In the genomic region with DNA sequence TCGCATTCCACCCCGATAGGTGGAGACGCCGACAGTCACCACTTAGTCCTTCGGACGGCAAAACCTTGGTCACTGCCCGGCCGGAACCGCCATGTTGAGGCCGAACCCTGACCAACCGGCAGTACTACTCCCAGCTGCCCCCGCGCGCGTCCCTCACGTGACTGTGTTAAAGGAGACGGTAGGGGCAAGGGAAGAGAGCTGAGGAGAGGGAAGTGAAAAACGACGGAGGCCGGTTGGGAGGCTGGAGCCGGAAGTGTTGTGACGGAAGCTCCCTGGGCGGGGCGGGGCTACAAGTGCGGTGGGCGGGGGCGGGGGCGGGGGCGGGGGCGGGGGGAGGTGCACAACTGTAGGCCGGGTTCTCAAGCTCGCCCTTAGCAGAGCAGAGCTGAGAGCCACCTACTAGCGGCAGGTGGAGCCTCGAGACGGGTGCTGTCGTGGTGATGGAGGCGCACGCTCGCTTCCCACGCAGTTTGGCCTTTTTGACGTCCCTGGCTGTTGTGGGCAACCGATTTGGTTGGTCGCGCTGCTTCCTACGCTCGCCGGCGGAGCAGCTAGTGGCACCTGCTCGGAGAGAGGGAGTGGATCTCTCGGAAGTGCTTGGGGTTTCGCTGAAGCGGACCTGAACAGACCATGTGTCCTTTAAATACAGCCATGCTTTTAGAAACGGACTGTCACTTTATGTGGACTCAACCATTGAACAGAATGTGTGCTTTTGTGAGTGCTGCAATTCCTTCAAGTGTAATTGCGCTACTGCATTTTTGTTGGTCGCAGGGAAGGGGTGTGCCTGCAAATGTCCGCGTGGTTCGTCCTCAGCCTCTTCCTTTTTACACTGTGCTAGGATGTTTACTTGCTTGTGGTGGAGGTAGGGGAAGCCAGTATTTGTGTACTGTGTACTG, we compare ENCODE assay signal across 1 cellular context.
TF ChIP-seq lines count a peak whose summit lies in the region.

A gene with protein sequence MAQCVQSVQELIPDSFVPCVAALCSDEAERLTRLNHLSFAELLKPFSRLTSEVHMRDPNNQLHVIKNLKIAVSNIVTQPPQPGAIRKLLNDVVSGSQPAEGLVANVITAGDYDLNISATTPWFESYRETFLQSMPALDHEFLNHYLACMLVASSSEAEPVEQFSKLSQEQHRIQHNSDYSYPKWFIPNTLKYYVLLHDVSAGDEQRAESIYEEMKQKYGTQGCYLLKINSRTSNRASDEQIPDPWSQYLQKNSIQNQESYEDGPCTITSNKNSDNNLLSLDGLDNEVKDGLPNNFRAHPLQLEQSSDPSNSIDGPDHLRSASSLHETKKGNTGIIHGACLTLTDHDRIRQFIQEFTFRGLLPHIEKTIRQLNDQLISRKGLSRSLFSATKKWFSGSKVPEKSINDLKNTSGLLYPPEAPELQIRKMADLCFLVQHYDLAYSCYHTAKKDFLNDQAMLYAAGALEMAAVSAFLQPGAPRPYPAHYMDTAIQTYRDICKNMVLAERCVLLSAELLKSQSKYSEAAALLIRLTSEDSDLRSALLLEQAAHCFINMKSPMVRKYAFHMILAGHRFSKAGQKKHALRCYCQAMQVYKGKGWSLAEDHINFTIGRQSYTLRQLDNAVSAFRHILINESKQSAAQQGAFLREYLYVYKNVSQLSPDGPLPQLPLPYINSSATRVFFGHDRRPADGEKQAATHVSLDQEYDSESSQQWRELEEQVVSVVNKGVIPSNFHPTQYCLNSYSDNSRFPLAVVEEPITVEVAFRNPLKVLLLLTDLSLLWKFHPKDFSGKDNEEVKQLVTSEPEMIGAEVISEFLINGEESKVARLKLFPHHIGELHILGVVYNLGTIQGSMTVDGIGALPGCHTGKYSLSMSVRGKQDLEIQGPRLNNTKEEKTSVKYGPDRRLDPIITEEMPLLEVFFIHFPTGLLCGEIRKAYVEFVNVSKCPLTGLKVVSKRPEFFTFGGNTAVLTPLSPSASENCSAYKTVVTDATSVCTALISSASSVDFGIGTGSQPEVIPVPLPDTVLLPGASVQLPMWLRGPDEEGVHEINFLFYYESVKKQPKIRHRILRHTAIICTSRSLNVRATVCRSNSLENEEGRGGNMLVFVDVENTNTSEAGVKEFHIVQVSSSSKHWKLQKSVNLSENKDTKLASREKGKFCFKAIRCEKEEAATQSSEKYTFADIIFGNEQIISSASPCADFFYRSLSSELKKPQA (N-terminal part only) (minus strand): TSS at position 130 of the 896 bp plus-strand sequence. CDS start 364 bp downstream, outside the sequence.

TF ChIP-seq in K562, 482 proteins besides CTCF, POLR2A, EP300 and RAD21 (continued from another document and continues in another):
- TF ChIP-seq PCBP2 (IDR thresholded peaks at IDR 0.05; ENCODE audit: low read depth, low read length, poor library complexity, severe bottlenecking), result no peak
- peak; percentile 88 for TF ChIP-seq SUPT5H (IDR thresholded peaks at IDR 0.05)
- TF ChIP-seq, protein P1, sequence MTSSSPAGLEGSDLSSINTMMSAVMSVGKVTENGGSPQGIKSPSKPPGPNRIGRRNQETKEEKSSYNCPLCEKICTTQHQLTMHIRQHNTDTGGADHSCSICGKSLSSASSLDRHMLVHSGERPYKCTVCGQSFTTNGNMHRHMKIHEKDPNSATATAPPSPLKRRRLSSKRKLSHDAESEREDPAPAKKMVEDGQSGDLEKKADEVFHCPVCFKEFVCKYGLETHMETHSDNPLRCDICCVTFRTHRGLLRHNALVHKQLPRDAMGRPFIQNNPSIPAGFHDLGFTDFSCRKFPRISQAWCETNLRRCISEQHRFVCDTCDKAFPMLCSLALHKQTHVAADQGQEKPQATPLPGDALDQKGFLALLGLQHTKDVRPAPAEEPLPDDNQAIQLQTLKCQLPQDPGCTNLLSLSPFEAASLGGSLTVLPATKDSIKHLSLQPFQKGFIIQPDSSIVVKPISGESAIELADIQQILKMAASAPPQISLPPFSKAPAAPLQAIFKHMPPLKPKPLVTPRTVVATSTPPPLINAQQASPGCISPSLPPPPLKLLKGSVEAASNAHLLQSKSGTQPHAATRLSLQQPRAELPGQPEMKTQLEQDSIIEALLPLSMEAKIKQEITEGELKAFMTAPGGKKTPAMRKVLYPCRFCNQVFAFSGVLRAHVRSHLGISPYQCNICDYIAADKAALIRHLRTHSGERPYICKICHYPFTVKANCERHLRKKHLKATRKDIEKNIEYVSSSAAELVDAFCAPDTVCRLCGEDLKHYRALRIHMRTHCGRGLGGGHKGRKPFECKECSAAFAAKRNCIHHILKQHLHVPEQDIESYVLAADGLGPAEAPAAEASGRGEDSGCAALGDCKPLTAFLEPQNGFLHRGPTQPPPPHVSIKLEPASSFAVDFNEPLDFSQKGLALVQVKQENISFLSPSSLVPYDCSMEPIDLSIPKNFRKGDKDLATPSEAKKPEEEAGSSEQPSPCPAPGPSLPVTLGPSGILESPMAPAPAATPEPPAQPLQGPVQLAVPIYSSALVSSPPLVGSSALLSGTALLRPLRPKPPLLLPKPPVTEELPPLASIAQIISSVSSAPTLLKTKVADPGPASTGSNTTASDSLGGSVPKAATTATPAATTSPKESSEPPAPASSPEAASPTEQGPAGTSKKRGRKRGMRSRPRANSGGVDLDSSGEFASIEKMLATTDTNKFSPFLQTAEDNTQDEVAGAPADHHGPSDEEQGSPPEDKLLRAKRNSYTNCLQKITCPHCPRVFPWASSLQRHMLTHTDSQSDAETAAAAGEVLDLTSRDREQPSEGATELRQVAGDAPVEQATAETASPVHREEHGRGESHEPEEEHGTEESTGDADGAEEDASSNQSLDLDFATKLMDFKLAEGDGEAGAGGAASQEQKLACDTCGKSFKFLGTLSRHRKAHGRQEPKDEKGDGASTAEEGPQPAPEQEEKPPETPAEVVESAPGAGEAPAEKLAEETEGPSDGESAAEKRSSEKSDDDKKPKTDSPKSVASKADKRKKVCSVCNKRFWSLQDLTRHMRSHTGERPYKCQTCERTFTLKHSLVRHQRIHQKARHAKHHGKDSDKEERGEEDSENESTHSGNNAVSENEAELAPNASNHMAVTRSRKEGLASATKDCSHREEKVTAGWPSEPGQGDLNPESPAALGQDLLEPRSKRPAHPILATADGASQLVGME (CRISPR knock-in tag; IDR thresholded peaks at IDR 0.05), result peak; percentile 81
- 0 out of 2 replicates have a peak, but pooled peaks have one; percentile 48 for TF ChIP-seq ZNF695 (CRISPR knock-in tag; IDR thresholded peaks at IDR 0.05)
- TF ChIP-seq, protein P2, sequence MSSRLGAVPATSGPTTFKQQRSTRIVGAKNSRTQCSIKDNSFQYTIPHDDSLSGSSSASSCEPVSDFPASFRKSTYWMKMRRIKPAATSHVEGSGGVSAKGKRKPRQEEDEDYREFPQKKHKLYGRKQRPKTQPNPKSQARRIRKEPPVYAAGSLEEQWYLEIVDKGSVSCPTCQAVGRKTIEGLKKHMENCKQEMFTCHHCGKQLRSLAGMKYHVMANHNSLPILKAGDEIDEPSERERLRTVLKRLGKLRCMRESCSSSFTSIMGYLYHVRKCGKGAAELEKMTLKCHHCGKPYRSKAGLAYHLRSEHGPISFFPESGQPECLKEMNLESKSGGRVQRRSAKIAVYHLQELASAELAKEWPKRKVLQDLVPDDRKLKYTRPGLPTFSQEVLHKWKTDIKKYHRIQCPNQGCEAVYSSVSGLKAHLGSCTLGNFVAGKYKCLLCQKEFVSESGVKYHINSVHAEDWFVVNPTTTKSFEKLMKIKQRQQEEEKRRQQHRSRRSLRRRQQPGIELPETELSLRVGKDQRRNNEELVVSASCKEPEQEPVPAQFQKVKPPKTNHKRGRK (tag; IDR thresholded peaks at IDR 0.05), result no peak
- TF ChIP-seq, protein P3, sequence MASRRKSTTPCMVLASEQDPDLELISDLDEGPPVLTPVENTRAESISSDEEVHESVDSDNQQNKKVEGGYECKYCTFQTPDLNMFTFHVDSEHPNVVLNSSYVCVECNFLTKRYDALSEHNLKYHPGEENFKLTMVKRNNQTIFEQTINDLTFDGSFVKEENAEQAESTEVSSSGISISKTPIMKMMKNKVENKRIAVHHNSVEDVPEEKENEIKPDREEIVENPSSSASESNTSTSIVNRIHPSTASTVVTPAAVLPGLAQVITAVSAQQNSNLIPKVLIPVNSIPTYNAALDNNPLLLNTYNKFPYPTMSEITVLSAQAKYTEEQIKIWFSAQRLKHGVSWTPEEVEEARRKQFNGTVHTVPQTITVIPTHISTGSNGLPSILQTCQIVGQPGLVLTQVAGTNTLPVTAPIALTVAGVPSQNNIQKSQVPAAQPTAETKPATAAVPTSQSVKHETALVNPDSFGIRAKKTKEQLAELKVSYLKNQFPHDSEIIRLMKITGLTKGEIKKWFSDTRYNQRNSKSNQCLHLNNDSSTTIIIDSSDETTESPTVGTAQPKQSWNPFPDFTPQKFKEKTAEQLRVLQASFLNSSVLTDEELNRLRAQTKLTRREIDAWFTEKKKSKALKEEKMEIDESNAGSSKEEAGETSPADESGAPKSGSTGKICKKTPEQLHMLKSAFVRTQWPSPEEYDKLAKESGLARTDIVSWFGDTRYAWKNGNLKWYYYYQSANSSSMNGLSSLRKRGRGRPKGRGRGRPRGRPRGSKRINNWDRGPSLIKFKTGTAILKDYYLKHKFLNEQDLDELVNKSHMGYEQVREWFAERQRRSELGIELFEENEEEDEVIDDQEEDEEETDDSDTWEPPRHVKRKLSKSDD (conservative IDR thresholded peaks at IDR 0.05; ENCODE audit: low read length), result peak; percentile 31; the same call in 1 of the 2 replicates
- peak; percentile 88 for TF ChIP-seq KLF13 (tag; IDR thresholded peaks at IDR 0.05; ENCODE audit: borderline replicate concordance, low read depth)
- no peak for TF ChIP-seq NFE2L1 (tag; IDR thresholded peaks at IDR 0.05; ENCODE audit: borderline replicate concordance, low read depth)
- peak in 1 of 2 experiments; percentile 79; a peak in 2 of 4 replicates for TF ChIP-seq ARNT (IDR thresholded peaks at IDR 0.05)
- TF ChIP-seq, protein P4, sequence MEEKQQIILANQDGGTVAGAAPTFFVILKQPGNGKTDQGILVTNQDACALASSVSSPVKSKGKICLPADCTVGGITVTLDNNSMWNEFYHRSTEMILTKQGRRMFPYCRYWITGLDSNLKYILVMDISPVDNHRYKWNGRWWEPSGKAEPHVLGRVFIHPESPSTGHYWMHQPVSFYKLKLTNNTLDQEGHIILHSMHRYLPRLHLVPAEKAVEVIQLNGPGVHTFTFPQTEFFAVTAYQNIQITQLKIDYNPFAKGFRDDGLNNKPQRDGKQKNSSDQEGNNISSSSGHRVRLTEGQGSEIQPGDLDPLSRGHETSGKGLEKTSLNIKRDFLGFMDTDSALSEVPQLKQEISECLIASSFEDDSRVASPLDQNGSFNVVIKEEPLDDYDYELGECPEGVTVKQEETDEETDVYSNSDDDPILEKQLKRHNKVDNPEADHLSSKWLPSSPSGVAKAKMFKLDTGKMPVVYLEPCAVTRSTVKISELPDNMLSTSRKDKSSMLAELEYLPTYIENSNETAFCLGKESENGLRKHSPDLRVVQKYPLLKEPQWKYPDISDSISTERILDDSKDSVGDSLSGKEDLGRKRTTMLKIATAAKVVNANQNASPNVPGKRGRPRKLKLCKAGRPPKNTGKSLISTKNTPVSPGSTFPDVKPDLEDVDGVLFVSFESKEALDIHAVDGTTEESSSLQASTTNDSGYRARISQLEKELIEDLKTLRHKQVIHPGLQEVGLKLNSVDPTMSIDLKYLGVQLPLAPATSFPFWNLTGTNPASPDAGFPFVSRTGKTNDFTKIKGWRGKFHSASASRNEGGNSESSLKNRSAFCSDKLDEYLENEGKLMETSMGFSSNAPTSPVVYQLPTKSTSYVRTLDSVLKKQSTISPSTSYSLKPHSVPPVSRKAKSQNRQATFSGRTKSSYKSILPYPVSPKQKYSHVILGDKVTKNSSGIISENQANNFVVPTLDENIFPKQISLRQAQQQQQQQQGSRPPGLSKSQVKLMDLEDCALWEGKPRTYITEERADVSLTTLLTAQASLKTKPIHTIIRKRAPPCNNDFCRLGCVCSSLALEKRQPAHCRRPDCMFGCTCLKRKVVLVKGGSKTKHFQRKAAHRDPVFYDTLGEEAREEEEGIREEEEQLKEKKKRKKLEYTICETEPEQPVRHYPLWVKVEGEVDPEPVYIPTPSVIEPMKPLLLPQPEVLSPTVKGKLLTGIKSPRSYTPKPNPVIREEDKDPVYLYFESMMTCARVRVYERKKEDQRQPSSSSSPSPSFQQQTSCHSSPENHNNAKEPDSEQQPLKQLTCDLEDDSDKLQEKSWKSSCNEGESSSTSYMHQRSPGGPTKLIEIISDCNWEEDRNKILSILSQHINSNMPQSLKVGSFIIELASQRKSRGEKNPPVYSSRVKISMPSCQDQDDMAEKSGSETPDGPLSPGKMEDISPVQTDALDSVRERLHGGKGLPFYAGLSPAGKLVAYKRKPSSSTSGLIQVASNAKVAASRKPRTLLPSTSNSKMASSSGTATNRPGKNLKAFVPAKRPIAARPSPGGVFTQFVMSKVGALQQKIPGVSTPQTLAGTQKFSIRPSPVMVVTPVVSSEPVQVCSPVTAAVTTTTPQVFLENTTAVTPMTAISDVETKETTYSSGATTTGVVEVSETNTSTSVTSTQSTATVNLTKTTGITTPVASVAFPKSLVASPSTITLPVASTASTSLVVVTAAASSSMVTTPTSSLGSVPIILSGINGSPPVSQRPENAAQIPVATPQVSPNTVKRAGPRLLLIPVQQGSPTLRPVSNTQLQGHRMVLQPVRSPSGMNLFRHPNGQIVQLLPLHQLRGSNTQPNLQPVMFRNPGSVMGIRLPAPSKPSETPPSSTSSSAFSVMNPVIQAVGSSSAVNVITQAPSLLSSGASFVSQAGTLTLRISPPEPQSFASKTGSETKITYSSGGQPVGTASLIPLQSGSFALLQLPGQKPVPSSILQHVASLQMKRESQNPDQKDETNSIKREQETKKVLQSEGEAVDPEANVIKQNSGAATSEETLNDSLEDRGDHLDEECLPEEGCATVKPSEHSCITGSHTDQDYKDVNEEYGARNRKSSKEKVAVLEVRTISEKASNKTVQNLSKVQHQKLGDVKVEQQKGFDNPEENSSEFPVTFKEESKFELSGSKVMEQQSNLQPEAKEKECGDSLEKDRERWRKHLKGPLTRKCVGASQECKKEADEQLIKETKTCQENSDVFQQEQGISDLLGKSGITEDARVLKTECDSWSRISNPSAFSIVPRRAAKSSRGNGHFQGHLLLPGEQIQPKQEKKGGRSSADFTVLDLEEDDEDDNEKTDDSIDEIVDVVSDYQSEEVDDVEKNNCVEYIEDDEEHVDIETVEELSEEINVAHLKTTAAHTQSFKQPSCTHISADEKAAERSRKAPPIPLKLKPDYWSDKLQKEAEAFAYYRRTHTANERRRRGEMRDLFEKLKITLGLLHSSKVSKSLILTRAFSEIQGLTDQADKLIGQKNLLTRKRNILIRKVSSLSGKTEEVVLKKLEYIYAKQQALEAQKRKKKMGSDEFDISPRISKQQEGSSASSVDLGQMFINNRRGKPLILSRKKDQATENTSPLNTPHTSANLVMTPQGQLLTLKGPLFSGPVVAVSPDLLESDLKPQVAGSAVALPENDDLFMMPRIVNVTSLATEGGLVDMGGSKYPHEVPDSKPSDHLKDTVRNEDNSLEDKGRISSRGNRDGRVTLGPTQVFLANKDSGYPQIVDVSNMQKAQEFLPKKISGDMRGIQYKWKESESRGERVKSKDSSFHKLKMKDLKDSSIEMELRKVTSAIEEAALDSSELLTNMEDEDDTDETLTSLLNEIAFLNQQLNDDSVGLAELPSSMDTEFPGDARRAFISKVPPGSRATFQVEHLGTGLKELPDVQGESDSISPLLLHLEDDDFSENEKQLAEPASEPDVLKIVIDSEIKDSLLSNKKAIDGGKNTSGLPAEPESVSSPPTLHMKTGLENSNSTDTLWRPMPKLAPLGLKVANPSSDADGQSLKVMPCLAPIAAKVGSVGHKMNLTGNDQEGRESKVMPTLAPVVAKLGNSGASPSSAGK (IDR thresholded peaks at IDR 0.05), result peak; percentile 99
- TF ChIP-seq ZNF316 (IDR thresholded peaks at IDR 0.05), result no peak
- TF ChIP-seq, protein P5, sequence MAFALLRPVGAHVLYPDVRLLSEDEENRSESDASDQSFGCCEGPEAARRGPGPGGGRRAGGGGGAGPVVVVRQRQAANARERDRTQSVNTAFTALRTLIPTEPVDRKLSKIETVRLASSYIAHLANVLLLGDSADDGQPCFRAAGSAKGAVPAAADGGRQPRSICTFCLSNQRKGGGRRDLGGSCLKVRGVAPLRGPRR (CRISPR knock-in tag; IDR thresholded peaks at IDR 0.05), result 0 out of 2 replicates have a peak, but pooled peaks have one; percentile 21
- TF ChIP-seq FOXP1 (CRISPR knock-in tag; IDR thresholded peaks at IDR 0.05), result peak; percentile 49; the same call in 1 of the 2 replicates
- no peak for TF ChIP-seq ZNF436 (CRISPR knock-in tag; IDR thresholded peaks at IDR 0.05)
- TF ChIP-seq ZNF143 (CRISPR knock-in tag; IDR thresholded peaks at IDR 0.05), result peak; percentile 82
- no peak for TF ChIP-seq NFXL1 (CRISPR knock-in tag; IDR thresholded peaks at IDR 0.05)
